In genomic region chr1:37476087-37476452, GRCh38 we compare ENCODE assay signal across 8 cellular contexts. TPM values are rescaled to one million over a fixed set of nuclear protein-coding genes. Genes with fewer than 3 reads are reported as not detected.
DNase-seq lines count a peak whose midpoint lies in the region; ATAC-seq and TF ChIP-seq lines count a peak whose summit lies in the region.

No MANE protein-coding gene starts in this region.

- H3K4me2 ChIP-seq in SU-DHL-6 (ENCODE audit: low read depth, low read length, poor library complexity, severe bottlenecking) (peak overlapping the region; percentile 97), fibroblast of lung (ENCODE audit: extremely low read depth, insufficient read depth, low read length) (peak overlapping the region; percentile 99)

- in situ Hi-C loops in gastrocnemius medialis (cut with MboI; ENCODE audit: low sequenced_read_pairs in 4 of 4) = loop anchor here in 1 of 4 donors (10.0 kb wide), 1 partner anchor 119 kb away; the partner anchor contains the start of gene GNL2

- H3K9me2 ChIP-seq in SU-DHL-6 (replicated peaks; ENCODE audit: insufficient read depth, low read length) = no peaks in the 10 kb centered on the region

- intact Hi-C loops in gastrocnemius medialis (cut with DNase I; ENCODE audit: low total_unique reads) = loop anchor here (5.0 to 10.0 kb wide), 2 partner anchors 381 to 529 kb away; partner anchors contain the start of genes FHL3 and MTF1

- H3K27me3 ChIP-seq in SU-DHL-6 (ENCODE audit: low read length) = no peaks in the 10 kb centered on the region
- no peaks in the 10 kb centered on the region for H3K27me3 ChIP-seq in fibroblast of lung (ENCODE audit: control insufficient read depth, insufficient read depth, low read length)
- H3K27me3 ChIP-seq in gastrocnemius medialis = no peaks in the 10 kb centered on the region

- no peaks in the 10 kb centered on the region for H4K20me1 ChIP-seq in SU-DHL-6 (ENCODE audit: low read depth, low read length)
- H4K20me1 ChIP-seq in fibroblast of lung (ENCODE audit: control insufficient read depth, extremely low read depth, insufficient read depth, low read length) = no peaks in the 10 kb centered on the region

- no peak for TF ChIP-seq POLR2A in gastrocnemius medialis (IDR thresholded peaks at IDR 0.05)

- H3K9ac ChIP-seq in SU-DHL-6 (ENCODE audit: low read length) (peak overlapping the region; percentile 80), fibroblast of lung (ENCODE audit: insufficient read depth, low read length) (no peak overlapping the region)

- no peak overlapping the region for H2AFZ ChIP-seq in SU-DHL-6 (ENCODE audit: low read depth, low read length, severe bottlenecking)
- no peak overlapping the region for H2AFZ ChIP-seq in fibroblast of lung (ENCODE audit: low read length)

- no peak for TF ChIP-seq CTCF in GM12865 (IDR thresholded peaks at IDR 0.05; ENCODE audit: insufficient read depth, low read depth, low read length, missing control alignments)
- TF ChIP-seq CTCF in SU-DHL-6 (IDR thresholded peaks at IDR 0.05; ENCODE audit: insufficient read depth, low read length, poor library complexity, severe bottlenecking) = no peak
- TF ChIP-seq CTCF in fibroblast of lung (conservative IDR thresholded peaks at IDR 0.05 in 1 of 2, IDR thresholded peaks at IDR 0.05 in 1 of 2; ENCODE audit: low read depth in 1 of 2, low read length in 2 of 2) = no peak
- TF ChIP-seq CTCF in gastrocnemius medialis (IDR thresholded peaks at IDR 0.05 in 4 of 5, conservative IDR thresholded peaks at IDR 0.05 in 1 of 5) = no peak

- H3K79me2 ChIP-seq in SU-DHL-6 (ENCODE audit: insufficient read depth, low read length) (peaks cover 45% of the 10 kb centered on the region), fibroblast of lung (ENCODE audit: control insufficient read depth, insufficient read depth, low read length) (peaks cover 54% of the 10 kb centered on the region)

- DNase-seq in GM12865 (ENCODE audit: low read depth) (no peak), fibroblast of lung (ENCODE audit: low read depth in 2 of 2) (no peak), gastrocnemius medialis (no peak), OCI-M1 (lab: John Stamatoyannopoulos, UW) (no peak), SHP77 treated with DMSO at 0.1 percent for 48 hours (lab: John Stamatoyannopoulos, UW) (no peak), NCI-H1930 (lab: John Stamatoyannopoulos, UW) (no peak)

- H3K4me1 ChIP-seq in fibroblast of lung (ENCODE audit: control insufficient read depth, extremely low read depth, insufficient read depth, low read length) = peaks cover 57% of the 10 kb centered on the region
- H3K4me1 ChIP-seq in gastrocnemius medialis = peaks cover 72 to 82% of the 10 kb centered on the region in 2 donors

- H3K4me3 ChIP-seq in GM12865 (ENCODE audit: low read depth, low read length) = peak overlapping the region; percentile 80
- H3K4me3 ChIP-seq in SU-DHL-6 (ENCODE audit: insufficient read depth, low read length, poor library complexity, severe bottlenecking) = peak overlapping the region; percentile 73
- H3K4me3 ChIP-seq in fibroblast of lung (replicated peaks in 1 of 4; ENCODE audit: control extremely low read depth in 1 of 4, insufficient read depth in 1 of 4, low read depth in 3 of 4, low read length in 4 of 4) = peak overlapping the region; percentile 79 to 85 (median 82)
- H3K4me3 ChIP-seq in gastrocnemius medialis = peak overlapping the region; percentile 64 to 94 (median 93)

- no peak for ATAC-seq in gastrocnemius medialis
- no peak for ATAC-seq in GM21381 (IDR thresholded peaks at IDR 0.05; ENCODE audit: unreplicated experiment)

- H3K27ac ChIP-seq in SU-DHL-6 (ENCODE audit: low read depth, low read length) (peak overlapping the region; percentile 89), fibroblast of lung (ENCODE audit: insufficient read depth, low read length) (peak overlapping the region; percentile 92), gastrocnemius medialis (peak overlapping the region; percentile 89 to 98 (median 97))

- H3K9me3 ChIP-seq in SU-DHL-6 (ENCODE audit: insufficient read depth, low read length) (no peaks in the 10 kb centered on the region), fibroblast of lung (ENCODE audit: control insufficient read depth, insufficient read depth, low read depth, low read length) (no peaks in the 10 kb centered on the region), gastrocnemius medialis (no peaks in the 10 kb centered on the region)

- H3F3A ChIP-seq in SU-DHL-6 (ENCODE audit: insufficient read depth) = peaks cover 23% of the 10 kb centered on the region

- H3K36me3 ChIP-seq in SU-DHL-6 (ENCODE audit: low read length) = no peaks in the 10 kb centered on the region; the same call in 1 of the 2 replicates
- H3K36me3 ChIP-seq in fibroblast of lung (ENCODE audit: control insufficient read depth, insufficient read depth, low read length) = peaks cover 17% of the 10 kb centered on the region
- H3K36me3 ChIP-seq in gastrocnemius medialis = peaks cover 3 to 20% of the 10 kb centered on the region in 2 donors

RNA-seq across cellular contexts. Expression of gene ZC3H12A, which starts 1.7 kb away (rescaled TPM):
- total RNA-seq in fibroblast of lung = 6.7 and 7.8 TPM in 2 replicates
- polyA plus RNA-seq in fibroblast of lung = 4.8 and 4.9 TPM in 2 replicates
- 3.8 and 4.4 TPM in 2 replicates for polyA plus RNA-seq in fibroblast of lung (2012)
- polyA minus RNA-seq in fibroblast of lung (ENCODE audit: low replicate concordance) = 4.2 and 17.8 TPM in 2 replicates
- total RNA-seq in gastrocnemius medialis = 10 to 100 TPM in 1 of 4 donors, 1 to 10 TPM in 3; 5.3 to 27.1 (median 8.6) TPM

RNA-seq across cellular contexts. Expression of gene MEAF6, which starts 38.5 kb away (rescaled TPM):
- total RNA-seq in fibroblast of lung (47.5 and 56.0 TPM in 2 replicates), gastrocnemius medialis (10 to 100 TPM; 72.1 to 81.0 (median 74.5) TPM)
- polyA plus RNA-seq in fibroblast of lung = 49.4 and 76.4 TPM in 2 replicates
- 41.8 and 54.4 TPM in 2 replicates for polyA plus RNA-seq in fibroblast of lung (2012)
- polyA minus RNA-seq in fibroblast of lung (ENCODE audit: low replicate concordance) = 7.5 and 8.1 TPM in 2 replicates
